8 cellular contexts compared by ENCODE assay signal in the genomic region with DNA sequence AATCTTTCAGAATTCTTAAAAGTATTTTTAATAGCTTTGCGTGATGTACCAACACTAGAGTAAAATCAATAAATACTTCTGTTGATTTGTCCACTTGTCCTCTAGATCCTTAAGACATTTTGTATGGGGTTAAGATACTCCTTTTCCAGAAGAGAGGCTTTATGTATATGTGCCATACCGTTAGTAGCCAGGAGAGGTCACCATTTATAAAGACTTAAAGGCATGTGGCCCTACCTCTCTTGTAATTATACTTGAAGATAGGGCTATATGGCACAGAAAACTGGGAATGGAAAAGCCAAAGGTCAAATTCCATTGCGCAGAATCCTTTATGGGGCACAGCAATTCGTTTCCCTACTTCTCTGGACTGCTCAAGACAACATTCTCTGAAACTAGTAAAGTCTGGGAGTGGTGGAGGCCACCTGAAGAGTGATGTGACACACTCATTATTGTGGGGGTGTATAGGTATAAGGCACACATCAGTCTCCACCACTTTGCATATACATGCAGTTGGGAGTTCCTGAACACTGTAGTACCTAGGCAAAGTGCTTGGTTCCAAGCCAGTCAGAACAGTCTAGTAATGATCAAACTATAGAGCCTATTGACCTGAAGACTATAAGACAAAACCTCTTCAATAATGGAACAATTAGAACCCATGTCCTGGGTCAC.
A peak's percentile ranks its signal among the peaks of the same experiment; 100 is the strongest.
DNase-seq lines count a peak whose midpoint lies in the region; ATAC-seq and TF ChIP-seq lines count a peak whose summit lies in the region.

No MANE protein-coding gene starts in this region.

- no peaks in the 10 kb centered on the region for H3K27me3 ChIP-seq in suprapubic skin

- H3K4me3 Mint-ChIP-seq in Calu3 (ENCODE audit: low read depth, unreplicated experiment) = no peak overlapping the region
- H3K4me3 Mint-ChIP-seq in immature natural killer cell = no peak overlapping the region

- WGBS in suprapubic skin = 27% methylated on average over 4 of the region's 4 CpGs

- H3K9me3 Mint-ChIP-seq in Calu3 (ENCODE audit: low read depth, unreplicated experiment) = peaks cover 5% of the 10 kb centered on the region
- H3K9me3 Mint-ChIP-seq in immature natural killer cell = peaks cover 0 to 6% (median 2%) of the 10 kb centered on the region in 6 donors

- peak; percentile 68 for DNase-seq in Calu3
- peak; percentile 6 for DNase-seq in NCI-H446 treated with DMSO at 0.1 percent for 48 hours (lab: John Stamatoyannopoulos, UW)
- peak; percentile 39 for DNase-seq in astrocyte of the cerebellum (ENCODE audit: low read depth)
- peak in 2 of 3 donors; percentile 8 to 18 for DNase-seq in immature natural killer cell
- DNase-seq in suprapubic skin (ENCODE audit: low spot score in 2 of 2) = no peak

- H3K36me3 Mint-ChIP-seq in Calu3 (ENCODE audit: insufficient read depth, unreplicated experiment) = no peaks in the 10 kb centered on the region
- no peaks in the 10 kb centered on the region for H3K36me3 Mint-ChIP-seq in immature natural killer cell

- TF ChIP-seq CTCF in Calu3 (IDR thresholded peaks at IDR 0.05; ENCODE audit: unreplicated experiment) (peak; percentile 68), astrocyte of the cerebellum (IDR thresholded peaks at IDR 0.05; ENCODE audit: low read depth, low read length, missing control alignments) (peak; percentile 65), suprapubic skin (IDR thresholded peaks at IDR 0.05) (peak; percentile 11 to 48)

- H3K9me3 ChIP-seq in suprapubic skin = no peaks in the 10 kb centered on the region

- no peak for TF ChIP-seq POLR2A in suprapubic skin (IDR thresholded peaks at IDR 0.05)

- no peak overlapping the region for H3K27ac Mint-ChIP-seq in Calu3 (ENCODE audit: unreplicated experiment)
- no peak overlapping the region for H3K27ac Mint-ChIP-seq in immature natural killer cell

- H3K4me1 Mint-ChIP-seq in Calu3 (ENCODE audit: low read depth, unreplicated experiment) = no peaks in the 10 kb centered on the region
- no peaks in the 10 kb centered on the region for H3K4me1 Mint-ChIP-seq in immature natural killer cell

- H3K27me3 Mint-ChIP-seq in Calu3 (ENCODE audit: unreplicated experiment) = peaks cover 43% of the 10 kb centered on the region
- H3K27me3 Mint-ChIP-seq in immature natural killer cell (ENCODE audit: low read depth in 3 of 3) = no peaks in the 10 kb centered on the region

- in situ Hi-C loops in astrocyte of the cerebellum (cut with HindIII; ENCODE audit: low sequenced_read_pairs) = no loop called here

- no peak for TF ChIP-seq EP300 in suprapubic skin (IDR thresholded peaks at IDR 0.05)

- no peaks in the 10 kb centered on the region for H3K4me1 ChIP-seq in suprapubic skin

- ATAC-seq in GM19025 (IDR thresholded peaks at IDR 0.05; ENCODE audit: low read depth, unreplicated experiment) (peak; percentile 41), HG03097 (IDR thresholded peaks at IDR 0.05; ENCODE audit: low FRiP score, unreplicated experiment) (peak; percentile 44), HG03565 (IDR thresholded peaks at IDR 0.05; ENCODE audit: unreplicated experiment) (no peak)

- BruUV-seq in Calu3 (replicated peaks; lab: Mats Ljungman, UMichigan) = no TSS peak

- intact Hi-C loops in Calu3 (cut with micrococcal nuclease; ENCODE audit: unreplicated experiment) = loop anchor here (1.0 to 5.0 kb wide), 4 partner anchors 395 to 1166 kb away; no protein-coding TSS in a partner anchor

- H3K36me3 ChIP-seq in suprapubic skin = no peaks in the 10 kb centered on the region

- CTCF ChIA-PET in Calu3 (lab: Charles Lee) = no interaction called here

- H3K4me3 ChIP-seq in astrocyte of the cerebellum (ENCODE audit: low read depth, low read length) (no peak overlapping the region), suprapubic skin (no peak overlapping the region)

- no peak overlapping the region for H3K27ac ChIP-seq in suprapubic skin

Comparison
In these comparisons a context has a peak if more than half of its experiments do, and no peak if none do; other contexts are left out.
1. DNase-seq: peak in Calu3 (single experiment), NCI-H446 treated with DMSO at 0.1 percent for 48 hours (single experiment), astrocyte of the cerebellum (single experiment) and immature natural killer cell (2 of 3); none in suprapubic skin (0 of 2).
2. Peak in every context shown above with its lines, with median percentiles within 50 percentile points of each other: CTCF ChIP-seq.